8 cellular contexts compared by ENCODE assay signal in the genomic region with DNA sequence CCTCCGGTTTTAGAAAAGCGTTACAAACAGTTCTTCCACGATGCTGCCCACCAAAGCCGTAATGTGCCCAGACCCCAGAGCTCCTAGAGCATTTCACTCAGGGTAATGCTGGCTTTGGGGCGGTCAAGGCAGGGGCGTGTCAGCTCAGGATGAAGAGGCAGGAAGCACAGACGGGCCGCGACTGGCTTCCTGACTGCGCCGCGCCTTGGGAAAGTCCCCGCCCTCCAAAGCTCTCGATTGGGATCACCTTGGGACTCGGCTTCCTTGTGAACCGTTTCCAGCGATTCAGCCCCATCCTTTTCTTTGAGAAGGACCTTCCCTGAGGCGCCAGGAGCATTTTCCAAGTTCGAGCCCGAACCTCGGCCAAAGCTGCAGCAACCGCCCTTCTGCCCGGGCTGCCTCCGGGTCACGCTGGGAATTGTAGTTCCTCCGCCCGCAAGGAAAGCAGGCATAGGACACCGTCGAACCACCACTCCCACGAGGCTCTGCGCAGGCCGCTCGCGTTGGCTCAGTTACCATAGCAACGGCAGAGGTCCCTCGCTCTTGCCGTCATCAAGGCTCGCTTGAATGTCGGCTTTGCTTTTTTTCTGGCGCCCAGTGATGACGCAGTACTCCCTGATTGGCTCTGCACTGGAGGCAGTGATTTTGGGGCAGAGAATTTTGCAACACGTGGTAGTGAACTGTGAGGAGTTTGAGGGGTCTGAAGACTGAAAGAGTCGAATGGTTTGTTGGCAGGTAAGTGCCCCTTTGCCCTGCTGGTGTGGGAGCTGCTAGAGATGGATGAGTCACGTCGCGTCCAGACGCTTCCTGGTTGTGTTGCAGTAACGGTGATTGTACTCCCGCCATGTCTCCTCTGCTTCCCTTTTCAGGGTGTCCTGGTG. TPM values are rescaled to one million over a fixed set of nuclear protein-coding genes. Genes with fewer than 3 reads are reported as not detected.
DNase-seq lines count a peak whose midpoint lies in the region; ATAC-seq, FAIRE-seq and TF ChIP-seq lines count a peak whose summit lies in the region.

CCDC191 (minus strand) TSS at position 397 of the 881 bp plus-strand sequence; CDS start at position 337, 60 bp downstream.
QTRT2 (plus strand) TSS at position 608 of the 881 bp plus-strand sequence. CDS start 8,521 bp downstream, outside the sequence.

- DNase-seq in NCI-H1417 (lab: John Stamatoyannopoulos, UW) (peak; percentile 98 to 99 (median 99)), cardiac muscle cell (ENCODE audit: low read depth in 1 of 2, low spot score in 1 of 2) (peak; percentile 99 to 100), pancreas (peak; percentile 93 to 99 (median 99)), tibial nerve (ENCODE audit: low spot score in 2 of 2) (peak; percentile 98 to 100)
- peak; percentile 97 for DNase-seq in activated naive CD8-positive, alpha-beta T cell treated with anti-CD3 and anti-CD28 coated beads, Interleukin-2, amount 50 U/mL, for 24 hours

- H3K4me3 Mint-ChIP-seq in activated naive CD8-positive, alpha-beta T cell treated with anti-CD3 and anti-CD28 coated beads, Interleukin-2, amount 50 U/mL, for 24 hours: peak within 1 kb of the TSS; percentile 93

- H3K4me3 ChIP-seq in GM12875 (ENCODE audit: low read depth, low read length): peak within 1 kb of the TSS; percentile 80
- H3K4me3 ChIP-seq in SU-DHL-6 (ENCODE audit: insufficient read depth, low read length, poor library complexity, severe bottlenecking): peak within 1 kb of the TSS; percentile 91
- H3K4me3 ChIP-seq in cardiac muscle cell: peak within 1 kb of the TSS; percentile 69
- peak within 1 kb of the TSS; percentile 58 to 77 (median 60) for H3K4me3 ChIP-seq in pancreas
- peak within 1 kb of the TSS; percentile 66 to 93 (median 82) for H3K4me3 ChIP-seq in tibial nerve

- FAIRE-seq in pancreas (lab: Jason Lieb, UNC): peak; percentile 94

- intact Hi-C loops in pancreas (cut with DNase I): no loop called here

- no peaks in the 10 kb centered on the region for H3K9me3 Mint-ChIP-seq in activated naive CD8-positive, alpha-beta T cell treated with anti-CD3 and anti-CD28 coated beads, Interleukin-2, amount 50 U/mL, for 24 hours

- TF ChIP-seq POLR2A in tibial nerve (IDR thresholded peaks at IDR 0.05): peak in 1 of 2 donors; percentile 35

- peak within 1 kb of the TSS; percentile 97 for H3K27ac Mint-ChIP-seq in activated naive CD8-positive, alpha-beta T cell treated with anti-CD3 and anti-CD28 coated beads, Interleukin-2, amount 50 U/mL, for 24 hours

- H3K4me1 ChIP-seq in cardiac muscle cell (ENCODE audit: low read depth) (peaks cover 7% of the 10 kb centered on the region), pancreas (peaks cover 6 to 17% (median 9%) of the 10 kb centered on the region in 3 donors), tibial nerve (peaks cover 0 to 43% (median 5%) of the 10 kb centered on the region in 4 donors)

- peak within 1 kb of the TSS; percentile 91 for H2AFZ ChIP-seq in SU-DHL-6 (ENCODE audit: low read depth, low read length, severe bottlenecking)

- H4K20me1 ChIP-seq in SU-DHL-6 (ENCODE audit: low read depth, low read length): no peaks in the 10 kb centered on the region

- H3K27me3 Mint-ChIP-seq in activated naive CD8-positive, alpha-beta T cell treated with anti-CD3 and anti-CD28 coated beads, Interleukin-2, amount 50 U/mL, for 24 hours: peaks cover 3% of the 10 kb centered on the region

- H3K36me3 Mint-ChIP-seq in activated naive CD8-positive, alpha-beta T cell treated with anti-CD3 and anti-CD28 coated beads, Interleukin-2, amount 50 U/mL, for 24 hours (ENCODE audit: low read depth): peaks cover 23% of the 10 kb centered on the region

- 0 out of 2 replicates have a peak, but pooled peaks cover 6% of the 10 kb centered on the region for H3F3A ChIP-seq in SU-DHL-6 (ENCODE audit: insufficient read depth)

- peak; percentile 90 to 97 for TF ChIP-seq EP300 in tibial nerve (IDR thresholded peaks at IDR 0.05)

- peak within 1 kb of the TSS; percentile 33 for H3K27ac ChIP-seq in SU-DHL-6 (ENCODE audit: low read depth, low read length)
- peak within 1 kb of the TSS; percentile 52 for H3K27ac ChIP-seq in cardiac muscle cell
- H3K27ac ChIP-seq in pancreas: peak within 1 kb of the TSS; percentile 28 to 77 (median 54)
- peak within 1 kb of the TSS; percentile 51 to 91 (median 84) for H3K27ac ChIP-seq in tibial nerve

- H3K36me3 ChIP-seq in SU-DHL-6 (ENCODE audit: low read length) (no peaks in the 10 kb centered on the region), cardiac muscle cell (no peaks in the 10 kb centered on the region), pancreas (no peaks in the 10 kb centered on the region), tibial nerve (no peaks in the 10 kb centered on the region)

- peak within 1 kb of the TSS; percentile 71 for H3K9ac ChIP-seq in SU-DHL-6 (ENCODE audit: low read length)

- TF ChIP-seq CTCF in GM12875 (IDR thresholded peaks at IDR 0.05; ENCODE audit: borderline replicate concordance, insufficient read depth, low read depth, low read length): no peak
- TF ChIP-seq CTCF in SU-DHL-6 (IDR thresholded peaks at IDR 0.05; ENCODE audit: insufficient read depth, low read length, poor library complexity, severe bottlenecking): no peak
- TF ChIP-seq CTCF in cardiac muscle cell (IDR thresholded peaks at IDR 0.05; ENCODE audit: low read depth, low read length): no peak
- TF ChIP-seq CTCF in pancreas (IDR thresholded peaks at IDR 0.05): no peak
- peak in 2 of 5 experiments; percentile 7 to 52 for TF ChIP-seq CTCF in tibial nerve (IDR thresholded peaks at IDR 0.05)

- peaks cover 48% of the 10 kb centered on the region for H3K79me2 ChIP-seq in SU-DHL-6 (ENCODE audit: insufficient read depth, low read length)

- ATAC-seq in HG02763 (IDR thresholded peaks at IDR 0.05; ENCODE audit: unreplicated experiment) (peak; percentile 99), pancreas (peak; percentile 98 to 100 (median 100))
- peak; percentile 95 for ATAC-seq in activated naive CD8-positive, alpha-beta T cell treated with anti-CD3 and anti-CD28 coated beads, Interleukin-2, amount 50 U/mL, for 24 hours

- peaks cover 51% of the 10 kb centered on the region for H3K4me1 Mint-ChIP-seq in activated naive CD8-positive, alpha-beta T cell treated with anti-CD3 and anti-CD28 coated beads, Interleukin-2, amount 50 U/mL, for 24 hours

- WGBS in pancreas, 2 donors: 0% methylated on average over 48 to 49 of the region's 49 CpGs
- WGBS in tibial nerve, 2 donors: 0% methylated on average over 48 to 49 of the region's 49 CpGs

- peak within 1 kb of the TSS; percentile 96 for H3K4me2 ChIP-seq in SU-DHL-6 (ENCODE audit: low read depth, low read length, poor library complexity, severe bottlenecking)

- H3K9me2 ChIP-seq in SU-DHL-6 (replicated peaks; ENCODE audit: insufficient read depth, low read length): no peaks in the 10 kb centered on the region

- H3K27me3 ChIP-seq in SU-DHL-6 (ENCODE audit: low read length) (no peaks in the 10 kb centered on the region), cardiac muscle cell (no peaks in the 10 kb centered on the region), pancreas (no peaks in the 10 kb centered on the region), tibial nerve (no peaks in the 10 kb centered on the region)

- no peaks in the 10 kb centered on the region for H3K9me3 ChIP-seq in SU-DHL-6 (ENCODE audit: insufficient read depth, low read length)
- H3K9me3 ChIP-seq in cardiac muscle cell (ENCODE audit: low read depth): no peaks in the 10 kb centered on the region
- H3K9me3 ChIP-seq in pancreas: no peaks in the 10 kb centered on the region
- H3K9me3 ChIP-seq in tibial nerve: no peaks in the 10 kb centered on the region

RNA-seq across cellular contexts. Expression of gene CCDC191, which starts in this region (rescaled TPM):
- total RNA-seq in cardiac muscle cell (2.7 and 5.4 TPM in 2 replicates), pancreas (1 to 10 TPM; 2.8 to 5.0 (median 3.8) TPM), tibial nerve (10 to 100 TPM in 2 of 4 donors, 1 to 10 TPM in 2; 7.5 to 13.5 (median 10.8) TPM)
- polyA plus RNA-seq in cardiac muscle cell (5.3 and 9.0 TPM in 2 replicates), pancreas (1 to 10 TPM; 5.1 to 8.7 TPM)

RNA-seq across cellular contexts. Expression of gene QTRT2, which starts in this region (rescaled TPM):
- total RNA-seq in cardiac muscle cell (6.7 and 12.3 TPM in 2 replicates), pancreas (10 to 100 TPM in 4 of 6 donors, 1 to 10 TPM in 2; 8.5 to 13.5 (median 12.0) TPM), tibial nerve (10 to 100 TPM; 10.1 to 32.2 (median 18.6) TPM)
- polyA plus RNA-seq in cardiac muscle cell (8.7 and 13.8 TPM in 2 replicates), pancreas (1 to 10 TPM; 3.5 to 6.1 TPM)

Comparison
In these comparisons a context has a peak if more than half of its experiments do, and no peak if none do; other contexts are left out.
1. Peak in every context shown above with its lines: DNase-seq, ATAC-seq, H3K4me3 ChIP-seq and H3K27ac ChIP-seq.
2. H3K27ac ChIP-seq: peak in every context shown above with its lines; median percentile 84 in tibial nerve; 54 in pancreas; 52 in cardiac muscle cell; 33 in SU-DHL-6.